In the genomic region with DNA sequence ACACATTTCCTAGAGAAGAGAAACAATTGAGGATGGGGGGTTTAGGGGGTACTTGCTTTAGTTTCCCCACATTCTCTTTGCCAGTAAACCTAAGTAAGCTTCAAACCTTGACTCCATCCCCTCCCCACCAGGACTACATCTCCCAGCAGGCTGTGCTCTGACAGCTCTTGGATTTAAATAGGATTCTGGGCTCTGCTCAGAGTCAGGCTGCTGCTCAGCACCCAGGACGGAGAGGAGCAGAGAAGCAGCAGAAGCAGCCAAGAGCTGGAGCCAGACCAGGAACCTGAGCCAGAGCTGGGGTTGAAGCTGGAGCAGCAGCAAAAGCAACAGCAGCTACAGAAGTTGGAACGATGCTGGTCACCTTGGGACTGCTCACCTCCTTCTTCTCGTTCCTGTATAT, we compare ENCODE assay signal across 8 cellular contexts. TPM values are rescaled to one million over a fixed set of nuclear protein-coding genes. Genes with fewer than 3 reads are reported as not detected.
DNase-seq lines count a peak whose midpoint lies in the region; ATAC-seq and TF ChIP-seq lines count a peak whose summit lies in the region.

No MANE protein-coding gene starts in this region.

- peaks cover 0 to 10% of the 10 kb centered on the region in 2 donors for H3K4me1 ChIP-seq in right atrium auricular region
- peaks cover 10% of the 10 kb centered on the region for H3K4me1 ChIP-seq in MM.1S (ENCODE audit: low read length)

- no peak overlapping the region for H2AFZ ChIP-seq in MM.1S (ENCODE audit: low read length)

- H3K9me3 Mint-ChIP-seq in T-helper 2 cell treated with Interferon-gamma antibody and Interleukin-4, amounts not matched to agents 5 μg/mL and 100 μg/mL, for 36 hours, result peaks cover 4% of the 10 kb centered on the region

- intact Hi-C loops in Right ventricle myocardium inferior (cut with DNase I) (no loop called here), dorsolateral prefrontal cortex (cut with DNase I) (no loop called here)

- no peaks in the 10 kb centered on the region for H3K36me3 Mint-ChIP-seq in T-helper 2 cell treated with Interferon-gamma antibody and Interleukin-4, amounts not matched to agents 5 μg/mL and 100 μg/mL, for 36 hours (ENCODE audit: low read depth)

- H3K27ac ChIP-seq in right atrium auricular region (no peak overlapping the region), dorsolateral prefrontal cortex (peak overlapping the region in 29 of 59 donors; percentile 1 to 69 (median 27)), MM.1S (ENCODE audit: low read length) (no peak overlapping the region)

- no peak overlapping the region for H3K9ac ChIP-seq in MM.1S (ENCODE audit: low read length)

- no peak overlapping the region for H3K4me2 ChIP-seq in MM.1S (ENCODE audit: low read depth, low read length)

- no peaks in the 10 kb centered on the region for H3K79me2 ChIP-seq in MM.1S (ENCODE audit: low read length)

- H3K9me2 ChIP-seq in MM.1S (replicated peaks; ENCODE audit: insufficient read depth, low read length), result no peaks in the 10 kb centered on the region

- H3K4me1 Mint-ChIP-seq in T-helper 2 cell treated with Interferon-gamma antibody and Interleukin-4, amounts not matched to agents 5 μg/mL and 100 μg/mL, for 36 hours (ENCODE audit: low read depth), result peaks cover 1% of the 10 kb centered on the region

- H3K27me3 ChIP-seq in right atrium auricular region (no peaks in the 10 kb centered on the region), dorsolateral prefrontal cortex (no peaks in the 10 kb centered on the region), MM.1S (replicated peaks; ENCODE audit: insufficient read depth, low read length) (no peaks in the 10 kb centered on the region)

- H3K9me3 ChIP-seq in right atrium auricular region, result no peaks in the 10 kb centered on the region
- H3K9me3 ChIP-seq in MM.1S (replicated peaks; ENCODE audit: insufficient read depth, low read length), result no peaks in the 10 kb centered on the region

- TF ChIP-seq CTCF in right atrium auricular region (IDR thresholded peaks at IDR 0.05) (no peak), dorsolateral prefrontal cortex (IDR thresholded peaks at IDR 0.05 in 54 of 56, conservative IDR thresholded peaks at IDR 0.05 in 2 of 56; ENCODE audit: low read depth in 1 of 56, partially characterized antibody in 56 of 56) (no peak), MM.1S (IDR thresholded peaks at IDR 0.05; ENCODE audit: low read length) (no peak)

- peak; percentile 96 for ATAC-seq in Right ventricle myocardium inferior
- ATAC-seq in HG02870 (IDR thresholded peaks at IDR 0.05; ENCODE audit: unreplicated experiment), result no peak

- H3K36me3 ChIP-seq in right atrium auricular region, result no peaks in the 10 kb centered on the region
- H3K36me3 ChIP-seq in MM.1S (replicated peaks; ENCODE audit: insufficient read depth, low read length), result no peaks in the 10 kb centered on the region

- H3F3A ChIP-seq in MM.1S (ENCODE audit: insufficient read depth, low read length), result 0 out of 2 replicates have a peak, but pooled peaks cover 5% of the 10 kb centered on the region

- no peak overlapping the region for H3K4me3 Mint-ChIP-seq in T-helper 2 cell treated with Interferon-gamma antibody and Interleukin-4, amounts not matched to agents 5 μg/mL and 100 μg/mL, for 36 hours

- H3K27ac Mint-ChIP-seq in T-helper 2 cell treated with Interferon-gamma antibody and Interleukin-4, amounts not matched to agents 5 μg/mL and 100 μg/mL, for 36 hours, result no peak overlapping the region

- peaks cover 20% of the 10 kb centered on the region for H3K27me3 Mint-ChIP-seq in T-helper 2 cell treated with Interferon-gamma antibody and Interleukin-4, amounts not matched to agents 5 μg/mL and 100 μg/mL, for 36 hours (ENCODE audit: low read depth)

- peak; percentile 84 for DNase-seq in Right ventricle myocardium inferior (ENCODE audit: missing footprints)
- no peak for DNase-seq in right atrium auricular region (ENCODE audit: low spot score)
- DNase-seq in dorsolateral prefrontal cortex, result peak in 9 of 10 donors; percentile 29 to 74 (median 65)
- peak; percentile 54 for DNase-seq in midbrain (lab: John Stamatoyannopoulos, UW)
- no peak for DNase-seq in MM.1S
- no peak for DNase-seq in T-helper 2 cell treated with Interferon-gamma antibody and Interleukin-4, amounts not matched to agents 5 μg/mL and 100 μg/mL, for 36 hours (ENCODE audit: low spot score)
- no peak for DNase-seq in T1000 (lab: John Stamatoyannopoulos, UW)

- H3K4me3 ChIP-seq in right atrium auricular region, result no peak overlapping the region
- peak overlapping the region in 52 of 59 donors; percentile 1 to 57 (median 36) for H3K4me3 ChIP-seq in dorsolateral prefrontal cortex
- no peak overlapping the region for H3K4me3 ChIP-seq in MM.1S (ENCODE audit: low read length)

- no peaks in the 10 kb centered on the region for H4K20me1 ChIP-seq in MM.1S (ENCODE audit: insufficient read depth, low read length)

RNA-seq across cellular contexts. Expression of a gene that starts 20.6 kb away (rescaled TPM):
- total RNA-seq in Right ventricle myocardium inferior (not detected), right atrium auricular region (not detected), dorsolateral prefrontal cortex (1 to 10 TPM in 95 of 120 experiments, under 1 TPM in 25; 0.42 to 7.0 (median 1.6) TPM)

RNA-seq across cellular contexts. Expression of a gene that starts 26.7 kb away (rescaled TPM):
- total RNA-seq in Right ventricle myocardium inferior (14.3 TPM), right atrium auricular region (10 to 100 TPM; 20.8 to 24.0 TPM), dorsolateral prefrontal cortex (100 to 1,000 TPM in 1 of 120 experiments, 10 to 100 TPM in 119; 51.8 to 100 (median 78.6) TPM)

RNA-seq across cellular contexts. Expression of a gene that starts 47.9 kb away (rescaled TPM):
- total RNA-seq in Right ventricle myocardium inferior, result 114 TPM
- total RNA-seq in right atrium auricular region, result 10 to 100 TPM; 59.7 to 61.0 TPM
- total RNA-seq in dorsolateral prefrontal cortex, result 100 to 1,000 TPM; 101 to 177 (median 140) TPM

Comparison
In these comparisons a context has a peak if more than half of its experiments do, and no peak if none do; other contexts are left out.
1. DNase-seq: peak in Right ventricle myocardium inferior (single experiment), dorsolateral prefrontal cortex (9 of 10) and midbrain (single experiment); none in right atrium auricular region (single experiment), MM.1S (single experiment), T-helper 2 cell treated with Interferon-gamma antibody and Interleukin-4, amounts not matched to agents 5 μg/mL and 100 μg/mL, for 36 hours (single experiment) and T1000 (single experiment).
2. H3K4me3 ChIP-seq: peak in dorsolateral prefrontal cortex (52 of 59); none in right atrium auricular region (0 of 2) and MM.1S (single experiment).